8 cellular contexts compared by ENCODE assay signal in genomic region chr2:33599175-33599942, GRCh38. TPM values are rescaled to one million over a fixed set of nuclear protein-coding genes. Genes with fewer than 3 reads are reported as not detected.
DNase-seq lines count a peak whose midpoint lies in the region; ATAC-seq, FAIRE-seq and TF ChIP-seq lines count a peak whose summit lies in the region.

TSS of gene FAM98A (minus strand) at chr2:33599299. CDS start at chr2:33599221, 78 bp downstream.

- peak; percentile 96 for FAIRE-seq in GM18507 (lab: Jason Lieb, UNC)

- in situ Hi-C loops in astrocyte of the cerebellum (cut with HindIII; ENCODE audit: low sequenced_read_pairs): loop anchor here (25.0 kb wide), 1 partner anchor 562 kb away; no protein-coding TSS in a partner anchor

- intact Hi-C loops in aorta (cut with DNase I): no loop called here

- 0 to 1% methylated on average over 56 of the region's 56 CpGs for WGBS in aorta, 2 donors

- peak; percentile 91 for DNase-seq in GM18507 (ENCODE audit: extremely low spot score, insufficient read length, low read depth)
- peak; percentile 76 for DNase-seq in NCI-H2029 treated with DMSO at 0.1 percent for 48 hours (lab: John Stamatoyannopoulos, UW)
- peak; percentile 98 for DNase-seq in T-helper 9 cell
- DNase-seq in astrocyte of the cerebellum (ENCODE audit: low read depth): peak; percentile 98
- DNase-seq in hepatic stellate cell (ENCODE audit: low spot score): peak; percentile 95
- peak; percentile 100 for DNase-seq in aorta

- no peak for TF ChIP-seq CTCF in astrocyte of the cerebellum (IDR thresholded peaks at IDR 0.05; ENCODE audit: low read depth, low read length, missing control alignments)

- peak within 1 kb of the TSS; percentile 96 for H3K4me3 ChIP-seq in astrocyte of the cerebellum (ENCODE audit: low read depth, low read length)
- H3K4me3 ChIP-seq in rectal smooth muscle tissue (ENCODE audit: low read length): peak within 1 kb of the TSS; percentile 98
- H3K4me3 ChIP-seq in aorta (ENCODE audit: low read length in 2 of 2): peak within 1 kb of the TSS; percentile 67 to 85

- H3K27ac ChIP-seq in rectal smooth muscle tissue (ENCODE audit: low read depth, low read length) (peak within 1 kb of the TSS; percentile 81), aorta (ENCODE audit: low read depth in 1 of 2, low read length in 2 of 2) (peak within 1 kb of the TSS; percentile 62 to 85)

- H3K9me3 ChIP-seq in aorta (ENCODE audit: control insufficient read depth, low read length): no peaks in the 10 kb centered on the region

- H3K36me3 ChIP-seq in rectal smooth muscle tissue (ENCODE audit: control insufficient read depth, insufficient read depth, low read length) (no peaks in the 10 kb centered on the region), aorta (ENCODE audit: control insufficient read depth in 1 of 2, insufficient read depth in 2 of 2, low read length in 1 of 2) (no peaks in the 10 kb centered on the region)

- no peaks in the 10 kb centered on the region for H3K27me3 ChIP-seq in rectal smooth muscle tissue (ENCODE audit: control insufficient read depth, insufficient read depth, low read length)
- no peaks in the 10 kb centered on the region for H3K27me3 ChIP-seq in aorta (ENCODE audit: control insufficient read depth in 1 of 2, insufficient read depth in 2 of 2, low read length in 1 of 2)

- H3K9ac ChIP-seq in rectal smooth muscle tissue (ENCODE audit: low read length): peak within 1 kb of the TSS; percentile 89

- ATAC-seq in HG02981 (IDR thresholded peaks at IDR 0.05; ENCODE audit: unreplicated experiment) (peak; percentile 89), aorta (ENCODE audit: low FRiP score) (peak; percentile 99)

- H3K4me1 ChIP-seq in rectal smooth muscle tissue (ENCODE audit: control insufficient read depth, insufficient read depth, low read length) (no peaks in the 10 kb centered on the region), aorta (ENCODE audit: control insufficient read depth in 1 of 2, insufficient read depth in 2 of 2, low read length in 2 of 2) (peaks cover 0 to 5% of the 10 kb centered on the region in 2 donors)

RNA-seq across cellular contexts. Expression of gene FAM98A, which starts in this region (rescaled TPM):
- total RNA-seq in aorta: 10 to 100 TPM; 39.7 to 57.2 TPM
- 10 to 100 TPM; 18.9 to 31.6 TPM for polyA plus RNA-seq in aorta

Comparison
In these comparisons a context has a peak if more than half of its experiments do, and no peak if none do; other contexts are left out.
1. Peak in every context shown above with its lines: DNase-seq, ATAC-seq, H3K4me3 ChIP-seq and H3K27ac ChIP-seq.